10 cellular contexts compared by ENCODE assay signal in genomic region chr2:3470856-3471737, GRCh38. TPM values are rescaled to one million over a fixed set of nuclear protein-coding genes. Genes with fewer than 3 reads are reported as not detected.
DNase-seq lines count a peak whose midpoint lies in the region; ATAC-seq and TF ChIP-seq lines count a peak whose summit lies in the region.
"Had no signal": no experiment of that assay in that cellular context is flagged by ENCODE, and none has a peak within 500 bp of the region (broad histone marks: within the 10 kb centered on the region; RNA-seq: fewer than 3 reads in every experiment).

No MANE protein-coding gene starts in this region.

- H3K4me3 ChIP-seq in adrenal gland, result no peak overlapping the region
- no peak overlapping the region for H3K4me3 ChIP-seq in fibroblast of pulmonary artery (replicated peaks; ENCODE audit: low read depth, low read length)
- H3K4me3 ChIP-seq in osteoblast (ENCODE audit: insufficient read depth, low read length), result no peak overlapping the region
- H3K4me3 ChIP-seq in upper lobe of right lung, result no peak overlapping the region
- no peak overlapping the region for H3K4me3 ChIP-seq in H7 (ENCODE audit: insufficient read depth, low read depth, low read length)
- H3K4me3 ChIP-seq: GM23338 had no signal

- H4K20me1 ChIP-seq in osteoblast (ENCODE audit: insufficient read depth, low read length), result peaks cover 8% of the 10 kb centered on the region

- H3K4me2 ChIP-seq in osteoblast (ENCODE audit: insufficient read depth, low read length), result peak overlapping the region; percentile 50
- H3K4me2 ChIP-seq: GM23338 had no signal

- H3K9me3 ChIP-seq in adrenal gland (replicated peaks in 1 of 3) (no peaks in the 10 kb centered on the region), osteoblast (ENCODE audit: low read depth, low read length) (no peaks in the 10 kb centered on the region), upper lobe of right lung (no peaks in the 10 kb centered on the region)

- no peaks in the 10 kb centered on the region for H3K79me2 ChIP-seq in osteoblast (ENCODE audit: insufficient read depth, low read length)

- DNase-seq in adrenal gland (no peak), fibroblast of pulmonary artery (ENCODE audit: low read depth) (peak; percentile 31), osteoblast (ENCODE audit: insufficient read length, low spot score, missing footprints) (peak; percentile 76), upper lobe of right lung (no peak), H7 (no peak)
- no peak for DNase-seq in NK-92 treated with Interleukin-12 subunit alpha and Interleukin-12 subunit beta, amount 100 ng/mL, for 24 hours (lab: John Stamatoyannopoulos, UW)
- DNase-seq: COR-L47, OCI-M1 had no signal

- TF ChIP-seq POLR2A in adrenal gland (IDR thresholded peaks at IDR 0.05), result no peak

- ATAC-seq in upper lobe of right lung (no peak), GM21515 (IDR thresholded peaks at IDR 0.05; ENCODE audit: unreplicated experiment) (no peak)
- ATAC-seq: GM23338 had no signal

- TF ChIP-seq CTCF in adrenal gland (IDR thresholded peaks at IDR 0.05), result no peak
- no peak for TF ChIP-seq CTCF in fibroblast of pulmonary artery (IDR thresholded peaks at IDR 0.05; ENCODE audit: low read length, missing control alignments)
- TF ChIP-seq CTCF in osteoblast (IDR thresholded peaks at IDR 0.05; ENCODE audit: extremely low read depth, low read depth, low read length), result no peak
- no peak for TF ChIP-seq CTCF in upper lobe of right lung (IDR thresholded peaks at IDR 0.05)

- H3K4me1 ChIP-seq in adrenal gland (replicated peaks in 1 of 2) (peaks cover 1% of the 10 kb centered on the region in 2 donors), osteoblast (ENCODE audit: insufficient read depth, low read length) (peaks cover 26% of the 10 kb centered on the region), upper lobe of right lung (peaks cover 7% of the 10 kb centered on the region)

- H3K27ac ChIP-seq in adrenal gland, result peak overlapping the region in 3 of 5 donors; percentile 33 to 87 (median 63)
- peak overlapping the region; percentile 90 for H3K27ac ChIP-seq in osteoblast (ENCODE audit: low read depth, low read length)
- peak overlapping the region; percentile 80 for H3K27ac ChIP-seq in upper lobe of right lung

- intact Hi-C loops in adrenal gland (cut with DNase I) (no loop called here), upper lobe of right lung (cut with DNase I) (no loop called here)

- H3K27me3 ChIP-seq in adrenal gland (no peaks in the 10 kb centered on the region), osteoblast (ENCODE audit: insufficient read depth, low read length) (no peaks in the 10 kb centered on the region), upper lobe of right lung (no peaks in the 10 kb centered on the region), H7 (ENCODE audit: control insufficient read depth, insufficient read depth, low read length) (no peaks in the 10 kb centered on the region)

- H3K36me3 ChIP-seq in adrenal gland (replicated peaks in 1 of 2), result peaks cover 0 to 47% of the 10 kb centered on the region in 2 donors
- peaks cover 59% of the 10 kb centered on the region for H3K36me3 ChIP-seq in osteoblast (ENCODE audit: insufficient read depth, low read length)
- peaks cover 75% of the 10 kb centered on the region for H3K36me3 ChIP-seq in upper lobe of right lung
- H3K36me3 ChIP-seq in H7 (replicated peaks; ENCODE audit: control insufficient read depth, insufficient read depth, low read length), result peaks cover 6% of the 10 kb centered on the region

- H2AFZ ChIP-seq in osteoblast (ENCODE audit: low read length), result no peak overlapping the region
- H2AFZ ChIP-seq: GM23338 had no signal

- 90 to 91% (median 90%) methylated on average over 17 of the region's 17 CpGs for WGBS in adrenal gland, 4 donors

RNA-seq across cellular contexts. Expression of gene ADI1, which starts 48.2 kb away (rescaled TPM):
- total RNA-seq in adrenal gland (100 to 1,000 TPM in 4 of 8 donors, 10 to 100 TPM in 4; 79.6 to 147 (median 103) TPM), osteoblast (51.3 and 55.4 TPM in 2 replicates), upper lobe of right lung (66.8 TPM)
- polyA plus RNA-seq in adrenal gland, result 100 to 1,000 TPM in 1 of 3 donors, 10 to 100 TPM in 2; 50.0 to 160 (median 64.3) TPM
- total RNA-seq in H7 (2014; rRNA removed; shearing (Covaris generic)), result 19.8 and 21.0 TPM in 2 replicates

Comparison
In these comparisons a context has a peak if more than half of its experiments do, and no peak if none do; other contexts are left out.
1. DNase-seq: peak in fibroblast of pulmonary artery (single experiment) and osteoblast (single experiment); none in adrenal gland (0 of 7), upper lobe of right lung (single experiment), NK-92 treated with Interleukin-12 subunit alpha and Interleukin-12 subunit beta, amount 100 ng/mL, for 24 hours (single experiment) and H7 (single experiment).
2. Peak in every context shown above with its lines, with median percentiles within 50 percentile points of each other: H3K27ac ChIP-seq.